In genomic region chr6:157107915-157108651, GRCh38 we compare ENCODE assay signal across 8 cellular contexts.
A peak's percentile ranks its signal among the peaks of the same experiment; 100 is the strongest.
DNase-seq lines count a peak whose midpoint lies in the region; ATAC-seq, FAIRE-seq and TF ChIP-seq lines count a peak whose summit lies in the region.

No MANE protein-coding gene starts in this region.

- FAIRE-seq in RCC 7860 (lab: Jason Lieb, UNC): peak; percentile 84

- H3K79me2 ChIP-seq in osteoblast (ENCODE audit: insufficient read depth, low read length): peaks cover 18% of the 10 kb centered on the region

- no peak for ATAC-seq in HG02678 (IDR thresholded peaks at IDR 0.05; ENCODE audit: unreplicated experiment)
- ATAC-seq in HG02610 (IDR thresholded peaks at IDR 0.05; ENCODE audit: unreplicated experiment): no peak

- TF ChIP-seq CTCF in epithelial cell of esophagus (IDR thresholded peaks at IDR 0.05; ENCODE audit: insufficient read depth, low read depth, low read length, missing control alignments) (no peak), osteoblast (IDR thresholded peaks at IDR 0.05; ENCODE audit: extremely low read depth, low read depth, low read length) (no peak)

- no peaks in the 10 kb centered on the region for H3K9me3 ChIP-seq in osteoblast (ENCODE audit: low read depth, low read length)

- peaks cover 9% of the 10 kb centered on the region for H3K36me3 ChIP-seq in osteoblast (ENCODE audit: insufficient read depth, low read length)

- H3K4me3 ChIP-seq in epithelial cell of esophagus (ENCODE audit: low read length) (no peak overlapping the region), osteoblast (ENCODE audit: insufficient read depth, low read length) (peak overlapping the region; percentile 46)

- DNase-seq in EH (ENCODE audit: low read depth) (peak; percentile 92), RCC 7860 (ENCODE audit: low spot score) (peak; percentile 83), epithelial cell of esophagus (ENCODE audit: low read depth) (peak; percentile 91), osteoblast (ENCODE audit: insufficient read length, low spot score, missing footprints) (peak; percentile 87), T-helper 9 cell (no peak), mesenteric fat pad (ENCODE audit: low spot score) (no peak)

- no peaks in the 10 kb centered on the region for H3K27me3 ChIP-seq in osteoblast (ENCODE audit: insufficient read depth, low read length)

- H3K4me1 ChIP-seq in osteoblast (ENCODE audit: insufficient read depth, low read length): peaks cover 28% of the 10 kb centered on the region

- H4K20me1 ChIP-seq in osteoblast (ENCODE audit: insufficient read depth, low read length): no peaks in the 10 kb centered on the region

- peak overlapping the region; percentile 97 for H3K27ac ChIP-seq in osteoblast (ENCODE audit: low read depth, low read length)

- no peak overlapping the region for H2AFZ ChIP-seq in osteoblast (ENCODE audit: low read length)

- peak overlapping the region; percentile 84 for H3K4me2 ChIP-seq in osteoblast (ENCODE audit: insufficient read depth, low read length)

Comparison
In these comparisons a context has a peak if more than half of its experiments do, and no peak if none do; other contexts are left out.
1. DNase-seq: peak in EH (single experiment), RCC 7860 (single experiment), epithelial cell of esophagus (single experiment) and osteoblast (single experiment); none in T-helper 9 cell (single experiment) and mesenteric fat pad (single experiment).